Comparison of ENCODE assay signal across 15 cellular contexts in genomic region chr6:145213614-145214013, GRCh38.
A peak's percentile ranks its signal among the peaks of the same experiment; 100 is the strongest.
DNase-seq lines count a peak whose midpoint lies in the region; ATAC-seq and TF ChIP-seq lines count a peak whose summit lies in the region.
"Had no signal": no experiment of that assay in that cellular context is flagged by ENCODE, and none has a peak within 500 bp of the region (broad histone marks: within the 10 kb centered on the region; RNA-seq: fewer than 3 reads in every experiment).

No MANE protein-coding gene starts in this region.

- peaks cover 7% of the 10 kb centered on the region for H3K27me3 Mint-ChIP-seq in CD8-positive, alpha-beta T cell (ENCODE audit: low read depth)

- no peaks in the 10 kb centered on the region for H3K36me3 ChIP-seq in CD8-positive, alpha-beta T cell (ENCODE audit: insufficient read depth, low read length)
- H3K36me3 ChIP-seq: cardiac muscle cell had no signal

- no peak overlapping the region for H3K27ac Mint-ChIP-seq in CD8-positive, alpha-beta T cell
- H3K27ac Mint-ChIP-seq: T-helper 17 cell had no signal

- H3K36me3 Mint-ChIP-seq in CD8-positive, alpha-beta T cell: no peaks in the 10 kb centered on the region

- H3K27ac ChIP-seq in CD8-positive, alpha-beta T cell (ENCODE audit: low read depth, low read length): no peak overlapping the region
- H3K27ac ChIP-seq: cardiac muscle cell had no signal

- H3K4me1 Mint-ChIP-seq in CD8-positive, alpha-beta T cell (ENCODE audit: low read depth): peaks cover 3% of the 10 kb centered on the region

- CTCF ChIA-PET in CD8-positive, alpha-beta T cell (lab: Charles Lee): no interaction called here

- intact Hi-C loops in CD8-positive, alpha-beta T cell (cut with DNase I, micrococcal nuclease): loop anchor here (2.0 to 10.0 kb wide), 3 partner anchors 631 to 1639 kb away; no protein-coding TSS in a partner anchor

- no peak overlapping the region for H3K4me3 ChIP-seq in CD8-positive, alpha-beta T cell (ENCODE audit: low read depth, low read length)
- H3K4me3 ChIP-seq: cardiac muscle cell had no signal

- TF ChIP-seq CTCF in CD8-positive, alpha-beta T cell (IDR thresholded peaks at IDR 0.05): no peak

- H3K9me3 Mint-ChIP-seq in CD8-positive, alpha-beta T cell: no peaks in the 10 kb centered on the region

- POLR2A ChIA-PET in CD8-positive, alpha-beta T cell (lab: Charles Lee): no interaction called here

- H3K9me3 ChIP-seq in CD8-positive, alpha-beta T cell (ENCODE audit: low read length): no peaks in the 10 kb centered on the region

- no peaks in the 10 kb centered on the region for H3K4me1 ChIP-seq in CD8-positive, alpha-beta T cell (ENCODE audit: insufficient read depth, low read length)

- H3K27me3 ChIP-seq in CD8-positive, alpha-beta T cell (ENCODE audit: insufficient read depth, low read length): no peaks in the 10 kb centered on the region
- H3K27me3 ChIP-seq: cardiac muscle cell had no signal

- no peak overlapping the region for H3K4me3 Mint-ChIP-seq in CD8-positive, alpha-beta T cell
- H3K4me3 Mint-ChIP-seq: T-helper 17 cell had no signal

- DNase-seq in fibroblast of peridontal ligament (ENCODE audit: extremely low read depth): peak; percentile 23
- DNase-seq in HuH-7 (ENCODE audit: low spot score): no peak
- no peak for DNase-seq in NCI-H2081 treated with DMSO at 0.1 percent for 48 hours (lab: John Stamatoyannopoulos, UW)
- DNase-seq in CD8-positive, alpha-beta T cell: no peak
- DNase-seq in NOMO-1 treated with DMSO at 0.1 percent for 48 hours (lab: John Stamatoyannopoulos, UW; ENCODE audit: unreplicated experiment): no peak
- DNase-seq: activated T-cell treated with anti-CD3 and anti-CD28 coated beads for 4 hours, GOT3, left colon, NCI-H526 treated with DMSO at 0.1 percent for 48 hours, T-helper 17 cell, trophoblast cell had no signal

- ATAC-seq in GM18520 (IDR thresholded peaks at IDR 0.05; ENCODE audit: unreplicated experiment): peak; percentile 73
- peak; percentile 91 for ATAC-seq in GM21526 (IDR thresholded peaks at IDR 0.05; ENCODE audit: low FRiP score, unreplicated experiment)
- peak; percentile 87 for ATAC-seq in HG03095 (IDR thresholded peaks at IDR 0.05; ENCODE audit: unreplicated experiment)
- ATAC-seq in CD8-positive, alpha-beta T cell: no peak
- ATAC-seq: left colon, T-helper 17 cell had no signal
